In the genomic region with DNA sequence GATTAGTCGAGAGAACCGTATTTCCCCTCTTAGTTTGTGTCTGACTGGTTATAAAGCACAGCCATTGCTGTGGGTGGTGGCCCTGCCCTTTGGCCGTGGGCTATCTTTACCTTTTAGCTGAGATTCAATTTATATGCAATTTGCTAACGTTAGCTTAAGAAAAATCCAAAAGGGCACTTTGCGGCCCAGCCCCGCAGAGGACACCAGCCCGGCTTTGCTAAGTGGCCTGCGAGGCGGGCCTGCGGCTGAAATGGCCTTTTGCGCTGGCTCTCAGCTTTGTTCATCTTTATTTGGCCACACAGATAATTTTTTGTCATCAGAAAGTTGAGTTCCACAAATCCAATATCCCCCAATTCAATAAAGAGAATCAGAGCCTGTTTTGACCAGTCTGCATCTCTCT, we compare ENCODE assay signal across 19 cellular contexts. TPM values are rescaled to one million over a fixed set of nuclear protein-coding genes. Genes with fewer than 3 reads are reported as not detected.
DNase-seq lines count a peak whose midpoint lies in the region; ATAC-seq and TF ChIP-seq lines count a peak whose summit lies in the region.
"Had no signal": no experiment of that assay in that cellular context is flagged by ENCODE, and none has a peak within 500 bp of the region (broad histone marks: within the 10 kb centered on the region; RNA-seq: fewer than 3 reads in every experiment).

No MANE protein-coding gene starts in this region.

- H3K36me3 Mint-ChIP-seq in natural killer cell treated with Interleukin-12 subunit alpha and Interleukin-12 subunit beta and Interleukin-15 and Interleukin-18, amount 100 ng/mL, for 72 hours: no peaks in the 10 kb centered on the region
- H3K36me3 Mint-ChIP-seq in natural killer cell: no peaks in the 10 kb centered on the region
- H3K36me3 Mint-ChIP-seq: CD8-positive, alpha-beta T cell had no signal

- H3K9me3 ChIP-seq in right atrium auricular region: no peaks in the 10 kb centered on the region
- no peaks in the 10 kb centered on the region for H3K9me3 ChIP-seq in upper lobe of right lung
- H3K9me3 ChIP-seq: A549 had no signal

- ATAC-seq in Right ventricle myocardium inferior (no peak), natural killer cell (no peak), upper lobe of right lung (no peak)
- no peak for ATAC-seq in natural killer cell treated with Interleukin-12 subunit alpha and Interleukin-12 subunit beta and Interleukin-15 and Interleukin-18, amount 100 ng/mL, for 72 hours
- ATAC-seq: A549; CD8-positive, alpha-beta T cell; HCT116; HepG2 had no signal

- H3K4me1 ChIP-seq in right atrium auricular region (no peaks in the 10 kb centered on the region), upper lobe of right lung (no peaks in the 10 kb centered on the region)
- H3K4me1 ChIP-seq: A549 had no signal

- no peaks in the 10 kb centered on the region for H3K27me3 ChIP-seq in right atrium auricular region
- H3K27me3 ChIP-seq in upper lobe of right lung: no peaks in the 10 kb centered on the region

- H3K27ac Mint-ChIP-seq in natural killer cell treated with Interleukin-12 subunit alpha and Interleukin-12 subunit beta and Interleukin-15 and Interleukin-18, amount 100 ng/mL, for 72 hours: no peak overlapping the region
- no peak overlapping the region for H3K27ac Mint-ChIP-seq in natural killer cell
- H3K27ac Mint-ChIP-seq: CD8-positive, alpha-beta T cell; HFFc6 had no signal

- H3K36me3 ChIP-seq in right atrium auricular region (no peaks in the 10 kb centered on the region), upper lobe of right lung (no peaks in the 10 kb centered on the region)

- H3K4me3 ChIP-seq in right atrium auricular region (no peak overlapping the region), upper lobe of right lung (no peak overlapping the region)
- H3K4me3 ChIP-seq: A549 had no signal

- H3K4me1 Mint-ChIP-seq in natural killer cell treated with Interleukin-12 subunit alpha and Interleukin-12 subunit beta and Interleukin-15 and Interleukin-18, amount 100 ng/mL, for 72 hours (ENCODE audit: low read depth in 2 of 2): no peaks in the 10 kb centered on the region
- H3K4me1 Mint-ChIP-seq in natural killer cell: no peaks in the 10 kb centered on the region

- no peak overlapping the region for H3K27ac ChIP-seq in right atrium auricular region
- H3K27ac ChIP-seq in upper lobe of right lung: no peak overlapping the region
- H3K27ac ChIP-seq: 22Rv1, A549 had no signal

- TF ChIP-seq CTCF in right atrium auricular region (IDR thresholded peaks at IDR 0.05) (no peak), natural killer cell (IDR thresholded peaks at IDR 0.05) (no peak), upper lobe of right lung (IDR thresholded peaks at IDR 0.05) (no peak)

- H3K9me3 Mint-ChIP-seq in natural killer cell treated with Interleukin-12 subunit alpha and Interleukin-12 subunit beta and Interleukin-15 and Interleukin-18, amount 100 ng/mL, for 72 hours: no peaks in the 10 kb centered on the region
- H3K9me3 Mint-ChIP-seq in natural killer cell: no peaks in the 10 kb centered on the region
- H3K9me3 Mint-ChIP-seq: CD8-positive, alpha-beta T cell; HFFc6 had no signal

- intact Hi-C loops in Right ventricle myocardium inferior (cut with DNase I) (no loop called here), natural killer cell (cut with micrococcal nuclease) (no loop called here), posterior vena cava (cut with DNase I) (no loop called here), upper lobe of right lung (cut with DNase I) (no loop called here)

- DNase-seq in Right ventricle myocardium inferior (ENCODE audit: missing footprints) (peak; percentile 34), right atrium auricular region (ENCODE audit: low spot score) (no peak), natural killer cell (no peak), posterior vena cava (ENCODE audit: low spot score) (peak; percentile 53), upper lobe of right lung (peak; percentile 9), T1000 (lab: John Stamatoyannopoulos, UW) (no peak)
- peak; percentile 34 for DNase-seq in natural killer cell treated with Interleukin-12 subunit alpha and Interleukin-12 subunit beta and Interleukin-15 and Interleukin-18, amount 100 ng/mL, for 72 hours (ENCODE audit: low spot score)
- no peak for DNase-seq in activated effector memory CD4-positive, alpha-beta T cell treated with anti-CD3 and anti-CD28 coated beads, Interleukin-2, amount 50 U/mL, for 16 hours
- DNase-seq: AML-193; Calu3; CD8-positive, alpha-beta T cell; GF-D8; GOT3; H7; HFFc6 had no signal

- peaks cover 7 to 10% of the 10 kb centered on the region in 2 donors for H3K27me3 Mint-ChIP-seq in natural killer cell treated with Interleukin-12 subunit alpha and Interleukin-12 subunit beta and Interleukin-15 and Interleukin-18, amount 100 ng/mL, for 72 hours
- H3K27me3 Mint-ChIP-seq in natural killer cell (ENCODE audit: low read depth in 2 of 2): peaks cover 0 to 21% of the 10 kb centered on the region in 2 donors

- H3K4me3 Mint-ChIP-seq in natural killer cell treated with Interleukin-12 subunit alpha and Interleukin-12 subunit beta and Interleukin-15 and Interleukin-18, amount 100 ng/mL, for 72 hours: no peak overlapping the region
- H3K4me3 Mint-ChIP-seq in natural killer cell: no peak overlapping the region
- H3K4me3 Mint-ChIP-seq: CD8-positive, alpha-beta T cell; HFFc6 had no signal

RNA-seq across cellular contexts. Expression of a gene that starts 48.3 kb away (rescaled TPM):
- total RNA-seq in Right ventricle myocardium inferior (0.41 TPM), right atrium auricular region (1 to 10 TPM in 1 of 2 donors, under 1 TPM in 1; 0.90 to 1.2 TPM), natural killer cell (not detected), posterior vena cava (10 to 100 TPM in 1 of 2 donors, 1 to 10 TPM in 1; 5.3 to 15.6 TPM), upper lobe of right lung (6.7 TPM)
- total RNA-seq in natural killer cell treated with Interleukin-12 subunit alpha and Interleukin-12 subunit beta and Interleukin-15 and Interleukin-18, amount 100 ng/mL, for 72 hours: not detected
- total RNA-seq: Calu3; CD8-positive, alpha-beta T cell had no signal

Comparison
In these comparisons a context has a peak if more than half of its experiments do, and no peak if none do; other contexts are left out.
1. DNase-seq: peak in Right ventricle myocardium inferior (single experiment), natural killer cell treated with Interleukin-12 subunit alpha and Interleukin-12 subunit beta and Interleukin-15 and Interleukin-18, amount 100 ng/mL, for 72 hours (single experiment), posterior vena cava (single experiment) and upper lobe of right lung (single experiment); none in right atrium auricular region (single experiment), natural killer cell (single experiment), T1000 (single experiment) and activated effector memory CD4-positive, alpha-beta T cell treated with anti-CD3 and anti-CD28 coated beads, Interleukin-2, amount 50 U/mL, for 16 hours (single experiment).